1 cellular context compared by ENCODE assay signal in the genomic region with DNA sequence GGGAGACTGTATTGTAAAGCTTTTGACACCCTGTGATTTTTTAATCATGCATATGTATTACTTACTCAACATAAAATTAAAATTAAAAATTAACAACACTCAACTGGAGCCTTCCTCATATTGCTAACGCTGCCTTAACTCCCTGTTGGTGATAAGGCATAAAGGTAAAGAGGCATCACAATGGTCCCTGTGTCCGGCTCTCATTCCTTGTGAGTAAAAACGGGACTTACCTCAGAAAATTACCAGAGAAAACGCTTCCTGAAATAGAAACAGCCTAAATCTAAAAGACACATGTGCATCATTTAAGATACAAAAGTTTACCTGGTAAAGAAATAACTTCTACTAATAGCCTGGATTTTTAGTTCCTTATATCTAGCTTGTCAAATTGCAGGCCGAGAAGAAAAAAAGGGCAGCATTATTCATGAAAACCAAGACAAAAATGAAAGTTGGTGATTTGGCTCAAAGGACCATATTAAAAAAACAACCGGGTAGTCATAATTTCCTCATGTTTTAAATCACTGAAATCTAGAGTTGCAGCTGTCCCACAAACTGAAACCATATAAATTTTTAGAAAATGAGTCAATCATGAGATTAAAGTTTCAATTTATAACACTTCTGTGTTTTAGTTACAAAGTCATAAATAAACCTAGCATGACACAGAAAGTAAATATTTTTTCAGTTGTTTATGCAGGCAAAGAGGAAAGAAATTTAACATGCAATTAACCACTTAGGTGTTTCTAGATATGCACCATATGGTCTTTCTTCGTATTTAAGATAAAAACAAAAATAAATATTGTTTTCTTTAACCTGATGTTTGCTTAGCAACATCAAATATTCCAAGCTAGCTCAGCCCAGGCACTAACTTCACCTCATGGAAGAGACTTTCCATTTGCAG.
TF ChIP-seq lines count a peak whose summit lies in the region.

No MANE protein-coding gene starts in this region.

TF ChIP-seq in IMR-90, 13 proteins besides CTCF, POLR2A, EP300 and RAD21 (continued from another document):
- TF ChIP-seq, protein P1, sequence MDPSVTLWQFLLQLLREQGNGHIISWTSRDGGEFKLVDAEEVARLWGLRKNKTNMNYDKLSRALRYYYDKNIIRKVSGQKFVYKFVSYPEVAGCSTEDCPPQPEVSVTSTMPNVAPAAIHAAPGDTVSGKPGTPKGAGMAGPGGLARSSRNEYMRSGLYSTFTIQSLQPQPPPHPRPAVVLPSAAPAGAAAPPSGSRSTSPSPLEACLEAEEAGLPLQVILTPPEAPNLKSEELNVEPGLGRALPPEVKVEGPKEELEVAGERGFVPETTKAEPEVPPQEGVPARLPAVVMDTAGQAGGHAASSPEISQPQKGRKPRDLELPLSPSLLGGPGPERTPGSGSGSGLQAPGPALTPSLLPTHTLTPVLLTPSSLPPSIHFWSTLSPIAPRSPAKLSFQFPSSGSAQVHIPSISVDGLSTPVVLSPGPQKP (IDR thresholded peaks at IDR 0.05; ENCODE audit: borderline replicate concordance, low read depth, low read length), result no peak
- TF ChIP-seq FOS (IDR thresholded peaks at IDR 0.05; ENCODE audit: low read depth, low read length), result peak; percentile 58; the same call in 1 of the 2 replicates
